18 cellular contexts compared by ENCODE assay signal in the genomic region with DNA sequence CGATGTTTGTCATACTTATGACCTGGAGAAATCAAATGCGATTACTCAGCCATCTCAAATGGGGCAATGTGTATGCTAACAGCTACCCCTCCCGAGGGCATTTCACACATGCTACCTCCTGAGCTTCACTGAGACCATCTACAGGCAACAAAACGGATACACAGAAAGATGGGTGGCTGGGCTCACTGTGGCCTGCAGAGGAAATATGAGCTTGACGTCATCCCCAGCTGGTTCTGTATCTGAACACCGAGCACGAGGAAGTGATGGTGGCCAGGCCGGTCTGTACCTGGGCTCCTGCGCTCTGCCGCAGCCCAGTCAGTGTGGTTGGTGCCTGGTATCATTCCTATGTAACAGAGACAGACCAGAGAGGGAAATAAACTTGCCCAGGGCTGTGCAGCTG.
DNase-seq lines count a peak whose midpoint lies in the region; ATAC-seq and TF ChIP-seq lines count a peak whose summit lies in the region.
"Had no signal": no experiment of that assay in that cellular context is flagged by ENCODE, and none has a peak within 500 bp of the region (broad histone marks: within the 10 kb centered on the region; RNA-seq: fewer than 3 reads in every experiment).

No MANE protein-coding gene starts in this region.

- DNase-seq in heart left ventricle, result no peak
- no peak for DNase-seq in Right ventricle myocardium superior
- no peak for DNase-seq in endothelial cell (ENCODE audit: low spot score)
- DNase-seq in neural crest cell (ENCODE audit: low read depth, low spot score), result no peak
- no peak for DNase-seq in tibial artery
- no peak for DNase-seq in ecto neural progenitor cell (ENCODE audit: low spot score)
- DNase-seq in DMS 273 treated with DMSO at 0.1 percent for 48 hours (lab: John Stamatoyannopoulos, UW), result no peak
- DNase-seq: cerebellar nuclear complex, DMS153, HFFc6, NCI-H1417 treated with DMSO at 0.1 percent for 48 hours, NCI-H774, PC-3 had no signal

- 76 to 89% (median 84%) methylated on average over 10 of the region's 10 CpGs for WGBS in heart left ventricle, 4 donors

- H3K36me3 Mint-ChIP-seq in endothelial cell (ENCODE audit: low read depth, unreplicated experiment) (no peaks in the 10 kb centered on the region), neural crest cell (ENCODE audit: low read depth) (no peaks in the 10 kb centered on the region)

- H3K9me3 ChIP-seq in heart left ventricle (no peaks in the 10 kb centered on the region), tibial artery (no peaks in the 10 kb centered on the region)
- H3K9me3 ChIP-seq: A549, adrenal gland, testis had no signal

- TF ChIP-seq CTCF in heart left ventricle (IDR thresholded peaks at IDR 0.05) (no peak), endothelial cell (IDR thresholded peaks at IDR 0.05; ENCODE audit: unreplicated experiment) (no peak), neural crest cell (conservative IDR thresholded peaks at IDR 0.05) (no peak), tibial artery (IDR thresholded peaks at IDR 0.05) (no peak)

- no peak for TF ChIP-seq POLR2A in heart left ventricle (IDR thresholded peaks at IDR 0.05)

- intact Hi-C loops in heart left ventricle (cut with DNase I) (loop anchor here in 2 of 10 donors (5.0 kb wide), 2 partner anchors 106 to 196 kb away; no protein-coding TSS in a partner anchor), Right ventricle myocardium superior (cut with DNase I) (no loop called here), tibial artery (cut with DNase I; ENCODE audit: low total_unique reads) (no loop called here)

- no peaks in the 10 kb centered on the region for H3K9me3 Mint-ChIP-seq in endothelial cell (ENCODE audit: unreplicated experiment)
- no peaks in the 10 kb centered on the region for H3K9me3 Mint-ChIP-seq in neural crest cell
- H3K9me3 Mint-ChIP-seq: HFFc6 had no signal

- H3K4me1 ChIP-seq in heart left ventricle (peaks cover 0 to 43% (median 25%) of the 10 kb centered on the region in 12 donors), tibial artery (peaks cover 0 to 43% (median 32%) of the 10 kb centered on the region in 4 donors)

- H3K27me3 Mint-ChIP-seq in endothelial cell (ENCODE audit: unreplicated experiment) (peaks cover 2% of the 10 kb centered on the region), neural crest cell (ENCODE audit: low read depth) (no peaks in the 10 kb centered on the region)

- H3K27ac Mint-ChIP-seq in endothelial cell (ENCODE audit: unreplicated experiment), result peak overlapping the region; percentile 72
- H3K27ac Mint-ChIP-seq in neural crest cell (ENCODE audit: unreplicated experiment), result peak overlapping the region; percentile 98
- H3K27ac Mint-ChIP-seq: HFFc6 had no signal

- H3K27me3 ChIP-seq in heart left ventricle (peaks cover 0 to 12% (median 0%) of the 10 kb centered on the region in 9 donors), tibial artery (no peaks in the 10 kb centered on the region)
- H3K27me3 ChIP-seq: adrenal gland, testis had no signal

- H3K27ac ChIP-seq in heart left ventricle (peak overlapping the region; percentile 68 to 94 (median 82)), tibial artery (peak overlapping the region; percentile 70 to 73)
- H3K27ac ChIP-seq: SK-N-MC, testis had no signal

- H3K4me3 Mint-ChIP-seq in endothelial cell (ENCODE audit: unreplicated experiment), result no peak overlapping the region
- H3K4me3 Mint-ChIP-seq in neural crest cell, result peak overlapping the region; percentile 92

- no peak overlapping the region for H3K4me3 ChIP-seq in heart left ventricle
- no peak overlapping the region for H3K4me3 ChIP-seq in tibial artery
- H3K4me3 ChIP-seq: adrenal gland, SK-N-MC had no signal

- peaks cover 5% of the 10 kb centered on the region for H3K4me1 Mint-ChIP-seq in endothelial cell (ENCODE audit: unreplicated experiment)
- peaks cover 33% of the 10 kb centered on the region for H3K4me1 Mint-ChIP-seq in neural crest cell

- H3K36me3 ChIP-seq in heart left ventricle (no peaks in the 10 kb centered on the region), tibial artery (no peaks in the 10 kb centered on the region)
- H3K36me3 ChIP-seq: adrenal gland had no signal

- ATAC-seq in heart left ventricle, result no peak
- no peak for ATAC-seq in Right ventricle myocardium superior (ENCODE audit: poor library complexity)
- no peak for ATAC-seq in GM19035 (IDR thresholded peaks at IDR 0.05; ENCODE audit: unreplicated experiment)
